8 cellular contexts compared by ENCODE assay signal in the genomic region with DNA sequence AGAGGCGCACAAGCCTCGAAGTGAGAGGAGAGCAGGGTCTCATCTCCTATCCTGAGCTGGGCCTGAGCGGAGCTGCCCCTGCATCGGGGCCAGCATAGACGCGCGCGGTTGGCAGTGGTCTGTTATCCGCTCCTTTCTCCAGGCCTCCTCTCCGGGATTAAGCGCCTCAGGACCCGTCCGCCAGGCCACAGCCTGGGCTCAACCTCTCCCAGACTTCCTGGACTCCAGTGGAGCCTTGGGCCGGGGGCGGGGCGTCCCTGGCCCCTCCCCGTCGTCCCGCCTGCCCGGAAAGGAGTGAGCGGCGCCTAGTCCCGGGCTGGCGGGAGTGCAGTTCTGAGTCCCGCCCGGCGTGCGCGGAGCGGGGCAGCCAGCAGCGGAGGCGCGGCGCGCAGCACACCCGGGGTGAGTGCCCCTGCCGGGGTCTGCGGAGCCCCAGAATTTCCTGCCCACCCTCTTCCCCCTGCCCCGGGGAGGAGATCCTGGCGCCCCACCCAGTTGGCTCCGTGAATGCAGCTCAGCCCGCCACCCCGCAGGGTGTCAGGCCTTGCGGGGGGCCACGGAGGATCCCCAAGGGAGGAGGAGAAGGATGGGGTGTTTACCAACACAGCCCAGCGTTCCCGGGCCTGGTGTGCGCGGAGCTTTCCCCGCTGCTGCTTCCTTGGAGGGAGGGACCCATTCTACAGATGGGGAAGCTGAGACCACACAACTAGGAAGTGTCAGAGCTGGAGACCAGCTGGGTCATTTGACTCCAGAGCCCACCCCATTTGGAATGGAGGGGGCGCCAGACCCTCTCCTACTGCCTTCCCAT. TPM values are rescaled to one million over a fixed set of nuclear protein-coding genes. Genes with fewer than 3 reads are reported as not detected.
A peak's percentile ranks its signal among the peaks of the same experiment; 100 is the strongest.
DNase-seq lines count a peak whose midpoint lies in the region; ATAC-seq lines count a peak whose summit lies in the region.

Gene TCIRG1, plus strand, starts transcription at position 308 of the 808 bp plus-strand sequence. CDS start 2,247 bp downstream, outside the sequence.

- peak; percentile 58 for DNase-seq in DMS153 (lab: John Stamatoyannopoulos, UW)
- DNase-seq in DMS153 treated with DMSO at 0.1 percent for 48 hours (lab: John Stamatoyannopoulos, UW; ENCODE audit: unreplicated experiment), result no peak
- DNase-seq in LoVo (ENCODE audit: low spot score), result peak; percentile 88
- peak; percentile 29 for DNase-seq in activated CD4-positive, alpha-beta T cell treated with anti-CD3 and anti-CD28 coated beads for 1 hour
- DNase-seq in dedifferentiated amniotic fluid mesenchymal stem cell (ENCODE audit: extremely low spot score), result peak; percentile 45
- peak; percentile 90 for DNase-seq in left colon
- DNase-seq in stimulated activated CD4-positive, alpha-beta T cell treated with anti-CD3 and anti-CD28 coated beads, Interleukin-2, amount 100 ng/mL, for 48 hours, result peak; percentile 63 to 64

- intact Hi-C loops in left colon (cut with DNase I, micrococcal nuclease), result no loop called here

- peak; percentile 84 for ATAC-seq in left colon
- no peak for ATAC-seq in GM21825 (IDR thresholded peaks at IDR 0.05; ENCODE audit: unreplicated experiment)

RNA-seq across cellular contexts. Expression of gene TCIRG1, which starts in this region (rescaled TPM):
- 100 to 1,000 TPM; 140 to 156 TPM for total RNA-seq in left colon
